1 cellular context compared by ENCODE assay signal in the genomic region with DNA sequence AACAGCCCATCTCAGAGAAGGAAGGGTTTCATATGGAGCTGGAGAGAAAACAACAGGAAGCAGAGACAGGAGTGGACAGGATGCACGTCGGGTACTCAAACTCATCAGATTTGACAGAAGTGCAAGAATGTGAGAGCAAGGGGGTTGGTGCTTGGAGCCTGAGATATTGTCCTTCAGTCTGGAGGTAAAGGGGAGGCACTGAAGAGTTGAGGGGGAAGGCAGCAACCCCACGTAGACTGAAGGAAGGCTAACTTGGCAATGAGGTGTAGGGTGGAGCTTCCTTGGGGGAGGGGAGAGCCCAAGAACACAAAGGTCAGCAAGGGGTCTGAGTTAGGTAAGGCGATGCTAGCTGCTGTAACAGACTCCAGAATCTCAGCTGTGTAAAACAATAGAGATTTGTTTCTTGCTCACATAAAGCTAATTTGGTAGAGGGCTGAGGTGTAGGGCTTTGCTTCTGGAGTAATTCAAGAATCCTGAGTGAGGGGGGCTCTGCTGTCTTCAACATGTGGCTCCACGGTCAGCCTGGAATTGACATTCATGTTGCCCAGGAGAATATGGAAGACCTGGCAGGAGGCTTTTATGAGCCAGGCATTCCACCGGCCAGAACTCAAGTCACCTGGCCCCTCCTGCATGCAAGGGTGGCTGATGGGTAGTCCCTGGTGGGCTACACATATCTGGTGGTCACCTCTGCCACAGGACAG.
TF ChIP-seq lines count a peak whose summit lies in the region.

No MANE protein-coding gene starts in this region.

TF ChIP-seq in H1, 55 proteins besides CTCF, POLR2A, EP300 and RAD21:
- TF ChIP-seq EGR1 (IDR thresholded peaks at IDR 0.05; ENCODE audit: borderline replicate concordance, low read depth, low read length) = no peak
- TF ChIP-seq RXRA (IDR thresholded peaks at IDR 0.05; ENCODE audit: insufficient read depth, low read depth, low read length) = no peak
- TF ChIP-seq SIRT6 (IDR thresholded peaks at IDR 0.05; ENCODE audit: low read length) = no peak
- no peak for TF ChIP-seq PHF8 (conservative IDR thresholded peaks at IDR 0.05; ENCODE audit: low read depth, low read length)
- TF ChIP-seq, protein P1, sequence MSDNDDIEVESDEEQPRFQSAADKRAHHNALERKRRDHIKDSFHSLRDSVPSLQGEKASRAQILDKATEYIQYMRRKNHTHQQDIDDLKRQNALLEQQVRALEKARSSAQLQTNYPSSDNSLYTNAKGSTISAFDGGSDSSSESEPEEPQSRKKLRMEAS (IDR thresholded peaks at IDR 0.05) = no peak
- no peak for TF ChIP-seq SIN3A (conservative IDR thresholded peaks at IDR 0.05 in 1 of 2, IDR thresholded peaks at IDR 0.05 in 1 of 2; ENCODE audit: low read depth in 1 of 2, low read length in 2 of 2)
- no peak for TF ChIP-seq JUN (IDR thresholded peaks at IDR 0.05; ENCODE audit: low read depth, low read length)
- TF ChIP-seq SP4 (IDR thresholded peaks at IDR 0.05; ENCODE audit: low read length) = no peak
- no peak for TF ChIP-seq SUZ12 (IDR thresholded peaks at IDR 0.05; ENCODE audit: low read length)
- no peak for TF ChIP-seq EZH2 (IDR thresholded peaks at IDR 0.05; ENCODE audit: low read depth, low read length, severe bottlenecking)
- TF ChIP-seq JUND (IDR thresholded peaks at IDR 0.05; ENCODE audit: low read length) = no peak
- TF ChIP-seq, protein P2, sequence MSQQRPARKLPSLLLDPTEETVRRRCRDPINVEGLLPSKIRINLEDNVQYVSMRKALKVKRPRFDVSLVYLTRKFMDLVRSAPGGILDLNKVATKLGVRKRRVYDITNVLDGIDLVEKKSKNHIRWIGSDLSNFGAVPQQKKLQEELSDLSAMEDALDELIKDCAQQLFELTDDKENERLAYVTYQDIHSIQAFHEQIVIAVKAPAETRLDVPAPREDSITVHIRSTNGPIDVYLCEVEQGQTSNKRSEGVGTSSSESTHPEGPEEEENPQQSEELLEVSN (IDR thresholded peaks at IDR 0.05) = no peak
- no peak for TF ChIP-seq CBX8 (IDR thresholded peaks at IDR 0.05; ENCODE audit: borderline replicate concordance, low read depth, low read length)
- no peak for TF ChIP-seq HDAC6 (IDR thresholded peaks at IDR 0.05; ENCODE audit: low read depth, low read length)
- TF ChIP-seq SP1 (IDR thresholded peaks at IDR 0.05; ENCODE audit: low read depth, low read length) = no peak
- TF ChIP-seq ZNF274 (IDR thresholded peaks at IDR 0.05; ENCODE audit: borderline replicate concordance, extremely low read depth, low read length) = no peak
- no peak for TF ChIP-seq BRCA1 (IDR thresholded peaks at IDR 0.05; ENCODE audit: low read depth, low read length)
- TF ChIP-seq RNF2 (IDR thresholded peaks at IDR 0.05; ENCODE audit: borderline replicate concordance, low read depth, low read length, missing control alignments, poor library complexity, severe bottlenecking) = no peak
